Comparison of ENCODE assay signal across 8 cellular contexts in the genomic region with DNA sequence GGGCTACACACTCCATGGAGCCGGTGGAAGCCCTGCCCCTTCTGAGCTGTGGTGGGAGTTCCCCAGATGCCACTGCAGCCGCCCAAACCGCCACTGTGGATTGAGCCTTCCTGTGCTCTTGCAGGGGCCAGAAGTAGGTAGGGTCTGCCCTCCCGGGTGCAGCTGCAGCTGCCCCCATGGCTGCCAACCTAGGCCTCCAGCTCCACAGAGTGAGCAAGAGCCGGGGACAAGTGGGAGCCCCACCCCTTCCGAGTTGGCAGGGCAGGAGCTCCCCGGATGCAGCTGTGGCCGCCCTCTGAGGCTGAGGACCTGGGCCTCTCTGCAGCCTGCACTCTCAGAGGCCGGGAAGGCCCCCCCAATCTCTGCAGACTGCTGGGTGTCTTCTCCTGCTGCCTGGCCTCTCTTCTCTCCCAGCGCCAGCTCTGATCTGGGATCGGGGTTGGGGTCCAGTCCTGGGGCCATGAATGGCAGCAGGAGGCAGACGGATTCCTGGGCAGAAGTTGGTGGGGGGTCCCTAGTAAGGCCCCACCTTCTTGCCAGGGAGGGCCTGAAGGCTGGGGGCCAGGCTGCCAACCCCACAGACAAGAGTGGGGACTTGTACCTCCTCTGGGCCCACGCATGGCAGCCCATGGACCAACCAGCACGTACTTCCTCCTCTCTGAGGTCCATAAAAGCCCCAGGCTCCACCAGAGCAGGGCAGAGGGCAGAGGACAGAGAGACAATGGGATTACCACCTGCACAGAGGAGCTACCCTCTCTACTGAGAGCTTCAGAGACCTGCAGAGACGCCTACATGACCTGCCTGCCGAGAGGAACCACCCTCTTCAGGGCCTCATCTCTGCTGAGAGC. TPM values are rescaled to one million over a fixed set of nuclear protein-coding genes. Genes with fewer than 3 reads are reported as not detected.
DNase-seq lines count a peak whose midpoint lies in the region; ATAC-seq lines count a peak whose summit lies in the region.

No MANE protein-coding gene starts in this region.

- intact Hi-C loops in left colon (cut with DNase I, micrococcal nuclease) = no loop called here

- ATAC-seq in left colon (peak; percentile 67), HG03097 (IDR thresholded peaks at IDR 0.05; ENCODE audit: low FRiP score, unreplicated experiment) (no peak), GM19463 (IDR thresholded peaks at IDR 0.05; ENCODE audit: unreplicated experiment) (no peak)
- peak; percentile 85 for ATAC-seq in stimulated activated memory B cell treated with anti-CD40 and anti-IgM and Interleukin-4, amounts not matched to agents 10 μg/mL and 1 μg/mL and 100 μg/mL, for 72 hours

- peaks cover 50% of the 10 kb centered on the region for H3K4me1 Mint-ChIP-seq in activated CD4-positive, alpha-beta memory T cell treated with anti-CD3 and anti-CD28 coated beads, Interleukin-2, amount 10 ng/mL, durations not matched to agents 7 days and 5 days
- H3K4me1 Mint-ChIP-seq in stimulated activated memory B cell treated with anti-CD40 and anti-IgM and Interleukin-4, amounts not matched to agents 10 μg/mL and 1 μg/mL and 100 μg/mL, for 72 hours = peaks cover 58% of the 10 kb centered on the region

- no peaks in the 10 kb centered on the region for H3K4me1 ChIP-seq in HAP-1

- no peaks in the 10 kb centered on the region for H3K36me3 ChIP-seq in HAP-1 (replicated peaks)

- H3K4me3 ChIP-seq in HAP-1 = no peak overlapping the region

- H3K27ac Mint-ChIP-seq in activated CD4-positive, alpha-beta memory T cell treated with anti-CD3 and anti-CD28 coated beads, Interleukin-2, amount 10 ng/mL, durations not matched to agents 7 days and 5 days = peak overlapping the region; percentile 85
- peak overlapping the region; percentile 77 for H3K27ac Mint-ChIP-seq in stimulated activated memory B cell treated with anti-CD40 and anti-IgM and Interleukin-4, amounts not matched to agents 10 μg/mL and 1 μg/mL and 100 μg/mL, for 72 hours

- H3K36me3 Mint-ChIP-seq in activated CD4-positive, alpha-beta memory T cell treated with anti-CD3 and anti-CD28 coated beads, Interleukin-2, amount 10 ng/mL, durations not matched to agents 7 days and 5 days (ENCODE audit: low read depth) = no peaks in the 10 kb centered on the region
- H3K36me3 Mint-ChIP-seq in stimulated activated memory B cell treated with anti-CD40 and anti-IgM and Interleukin-4, amounts not matched to agents 10 μg/mL and 1 μg/mL and 100 μg/mL, for 72 hours = no peaks in the 10 kb centered on the region

- no peaks in the 10 kb centered on the region for H3K27me3 Mint-ChIP-seq in activated CD4-positive, alpha-beta memory T cell treated with anti-CD3 and anti-CD28 coated beads, Interleukin-2, amount 10 ng/mL, durations not matched to agents 7 days and 5 days
- no peaks in the 10 kb centered on the region for H3K27me3 Mint-ChIP-seq in stimulated activated memory B cell treated with anti-CD40 and anti-IgM and Interleukin-4, amounts not matched to agents 10 μg/mL and 1 μg/mL and 100 μg/mL, for 72 hours

- H3K4me3 Mint-ChIP-seq in activated CD4-positive, alpha-beta memory T cell treated with anti-CD3 and anti-CD28 coated beads, Interleukin-2, amount 10 ng/mL, durations not matched to agents 7 days and 5 days = no peak overlapping the region
- H3K4me3 Mint-ChIP-seq in stimulated activated memory B cell treated with anti-CD40 and anti-IgM and Interleukin-4, amounts not matched to agents 10 μg/mL and 1 μg/mL and 100 μg/mL, for 72 hours = peak overlapping the region; percentile 48

- no peaks in the 10 kb centered on the region for H3K9me3 ChIP-seq in HAP-1

- H3K27me3 ChIP-seq in HAP-1 (ENCODE audit: low read depth) = no peaks in the 10 kb centered on the region

- CTCF ChIA-PET in activated CD4-positive, alpha-beta memory T cell treated with anti-CD3 and anti-CD28 coated beads, Interleukin-2, amount 10 ng/mL, durations not matched to agents 7 days and 5 days (lab: Charles Lee) = interaction anchor here (0.8 to 3.8 kb wide), 15 partner anchors 8 to 191 kb away, joined by 3 to 17 read pairs (median 6); a partner anchor contains a TSS

- in situ Hi-C loops in HAP-1 (cut with MboI; ENCODE audit: low sequenced_read_pairs) = no loop called here

- DNase-seq in NCI-H82 (lab: John Stamatoyannopoulos, UW) (peak; percentile 34), NCI-H82 treated with DMSO at 0.1 percent for 48 hours (lab: John Stamatoyannopoulos, UW; ENCODE audit: unreplicated experiment) (no peak), left colon (peak; percentile 64 to 65), HAP-1 (ENCODE audit: low spot score in 2 of 2) (no peak)
- DNase-seq in activated CD4-positive, alpha-beta memory T cell treated with anti-CD3 and anti-CD28 coated beads, Interleukin-2, amount 10 ng/mL, durations not matched to agents 7 days and 5 days = peak; percentile 78

- H3K9me3 Mint-ChIP-seq in activated CD4-positive, alpha-beta memory T cell treated with anti-CD3 and anti-CD28 coated beads, Interleukin-2, amount 10 ng/mL, durations not matched to agents 7 days and 5 days = no peaks in the 10 kb centered on the region
- peaks cover 7% of the 10 kb centered on the region for H3K9me3 Mint-ChIP-seq in stimulated activated memory B cell treated with anti-CD40 and anti-IgM and Interleukin-4, amounts not matched to agents 10 μg/mL and 1 μg/mL and 100 μg/mL, for 72 hours

- POLR2A ChIA-PET in activated CD4-positive, alpha-beta memory T cell treated with anti-CD3 and anti-CD28 coated beads, Interleukin-2, amount 10 ng/mL, durations not matched to agents 7 days and 5 days (lab: Charles Lee) = interaction anchor here (1.1 to 3.8 kb wide), 10 partner anchors 8 to 292 kb away, joined by 3 to 25 read pairs (median 4); a partner anchor contains a TSS

RNA-seq across cellular contexts. Expression of a gene that starts 28.9 kb away (rescaled TPM):
- total RNA-seq in activated CD4-positive, alpha-beta memory T cell treated with anti-CD3 and anti-CD28 coated beads, Interleukin-2, amount 10 ng/mL, durations not matched to agents 7 days and 5 days = 100 to 1,000 TPM; 116 to 117 TPM
- total RNA-seq in left colon = 100 to 1,000 TPM; 123 to 138 TPM

RNA-seq across cellular contexts. Expression of a gene that starts 33.3 kb away (rescaled TPM):
- 100 to 1,000 TPM; 200 to 208 TPM for total RNA-seq in activated CD4-positive, alpha-beta memory T cell treated with anti-CD3 and anti-CD28 coated beads, Interleukin-2, amount 10 ng/mL, durations not matched to agents 7 days and 5 days
- total RNA-seq in left colon = 100 to 1,000 TPM in 1 of 2 donors, 10 to 100 TPM in 1; 88.5 to 145 TPM

RNA-seq across cellular contexts. Expression of a gene that starts 39.1 kb away (rescaled TPM):
- 10 to 100 TPM; 35.4 to 36.0 TPM for total RNA-seq in activated CD4-positive, alpha-beta memory T cell treated with anti-CD3 and anti-CD28 coated beads, Interleukin-2, amount 10 ng/mL, durations not matched to agents 7 days and 5 days
- 10 to 100 TPM; 65.8 to 73.1 TPM for total RNA-seq in left colon

Comparison
In these comparisons a context has a peak if more than half of its experiments do, and no peak if none do; other contexts are left out.
1. DNase-seq: peak in NCI-H82 (single experiment), activated CD4-positive, alpha-beta memory T cell treated with anti-CD3 and anti-CD28 coated beads, Interleukin-2, amount 10 ng/mL, durations not matched to agents 7 days and 5 days (single experiment) and left colon (2 of 2); none in NCI-H82 treated with DMSO at 0.1 percent for 48 hours (single experiment) and HAP-1 (0 of 2).
2. ATAC-seq: peak in left colon (single experiment) and stimulated activated memory B cell treated with anti-CD40 and anti-IgM and Interleukin-4, amounts not matched to agents 10 μg/mL and 1 μg/mL and 100 μg/mL, for 72 hours (single experiment); none in HG03097 (single experiment) and GM19463 (single experiment).